Comparison of ENCODE assay signal across 39 cellular contexts in the genomic region with DNA sequence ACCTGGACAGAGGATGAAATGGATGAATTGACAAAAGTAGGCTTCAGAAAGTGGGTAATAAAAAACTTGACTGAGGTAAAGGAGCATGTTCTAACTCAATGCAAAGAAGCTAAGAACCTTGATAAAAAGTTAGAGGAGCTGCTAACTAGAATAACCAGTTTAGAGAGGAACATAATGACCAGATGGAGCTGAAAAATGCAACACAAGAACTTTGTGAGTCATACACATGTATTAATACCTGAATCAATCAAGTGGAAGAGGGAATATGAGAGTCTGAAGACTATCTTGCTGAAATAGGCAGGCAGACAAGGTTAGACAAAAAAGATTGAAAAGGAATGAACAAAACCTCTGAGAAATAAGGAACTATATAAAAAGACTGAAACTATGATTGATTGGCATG. TPM values are rescaled to one million over a fixed set of nuclear protein-coding genes. Genes with fewer than 3 reads are reported as not detected.
"Had no signal": no experiment of that assay in that cellular context is flagged by ENCODE, and none has a peak within 500 bp of the region (broad histone marks: within the 10 kb centered on the region; RNA-seq: fewer than 3 reads in every experiment).

No MANE protein-coding gene starts in this region.

- H3K36me3 ChIP-seq: MG63 had no signal

- H3K4me3 ChIP-seq: MG63 had no signal

- H3K4me2 ChIP-seq: KMS-11 had no signal

- H3K27me3 ChIP-seq: MG63 had no signal

- DNase-seq: Karpas-422, Kasumi-1, MG63, MM.1S, MV-4-11, NCI-H1048, NCI-H1092, NCI-H1092 treated with DMSO at 0.1 percent for 48 hours, NCI-H1105, NCI-H1105 treated with DMSO at 0.1 percent for 48 hours, NCI-H1417, NCI-H1417 treated with DMSO at 0.1 percent for 48 hours, NCI-H1436, NCI-H1436 treated with DMSO at 0.1 percent for 48 hours, NCI-H146, NCI-H1694, NCI-H1694 treated with DMSO at 0.1 percent for 48 hours, NCI-H187, NCI-H187 treated with DMSO at 0.1 percent for 48 hours, NCI-H1930, NCI-H2029, NCI-H2029 treated with DMSO at 0.1 percent for 48 hours, NCI-H2081, NCI-H2081 treated with DMSO at 0.1 percent for 48 hours, NCI-H2107, NCI-H2171, NCI-H2171 treated with DMSO at 0.1 percent for 48 hours, NCI-H2227 treated with DMSO at 0.1 percent for 48 hours, NCI-H226, NCI-H345, NCI-H446, NCI-H446 treated with DMSO at 0.1 percent for 48 hours, NCI-H510A, NCI-H510A treated with DMSO at 0.1 percent for 48 hours had no signal

- H3K9me3 ChIP-seq: MG63 had no signal

- H3K27ac ChIP-seq: KMS-11 had no signal

RNA-seq across cellular contexts. Expression of a gene that starts 47.9 kb away (rescaled TPM):
- total RNA-seq: LHCN-M2, M059J, MCF 10A, NCI-H460 had no signal
